In genomic region chr13:30696278-30697176, GRCh38 we compare ENCODE assay signal across 11 cellular contexts. TPM values are rescaled to one million over a fixed set of nuclear protein-coding genes. Genes with fewer than 3 reads are reported as not detected.
DNase-seq lines count a peak whose midpoint lies in the region; ATAC-seq and TF ChIP-seq lines count a peak whose summit lies in the region.
"Had no signal": no experiment of that assay in that cellular context is flagged by ENCODE, and none has a peak within 500 bp of the region (broad histone marks: within the 10 kb centered on the region; RNA-seq: fewer than 3 reads in every experiment).

No MANE protein-coding gene starts in this region.

- H3K27ac Mint-ChIP-seq in activated T-helper 2 cell treated with anti-CD3 and anti-CD28 coated beads, Interferon-gamma antibody, Interleukin-2, Interleukin-4, amounts not matched to agents 10 μg/mL and 5 μg/mL and 100 μg/mL, durations not matched to agents 14 hours and 24 hours and 36 hours = peak overlapping the region; percentile 8

- no peaks in the 10 kb centered on the region for H3K36me3 Mint-ChIP-seq in activated T-helper 2 cell treated with anti-CD3 and anti-CD28 coated beads, Interferon-gamma antibody, Interleukin-2, Interleukin-4, amounts not matched to agents 10 μg/mL and 5 μg/mL and 100 μg/mL, durations not matched to agents 14 hours and 24 hours and 36 hours (ENCODE audit: low read depth)

- DNase-seq in activated T-helper 2 cell treated with anti-CD3 and anti-CD28 coated beads, Interferon-gamma antibody, Interleukin-2, Interleukin-4, amounts not matched to agents 10 μg/mL and 5 μg/mL and 100 μg/mL, durations not matched to agents 14 hours and 24 hours and 36 hours (ENCODE audit: low spot score) = no peak
- DNase-seq in lower lobe of right lung (peak; percentile 71), cerebellar nuclear complex (lab: John Stamatoyannopoulos, UW) (no peak), iPS-NIHi11 (ENCODE audit: low spot score) (no peak), 8988T (no peak)
- DNase-seq: NCI-H146 had no signal

- no peaks in the 10 kb centered on the region for H3K9me3 Mint-ChIP-seq in activated T-helper 2 cell treated with anti-CD3 and anti-CD28 coated beads, Interferon-gamma antibody, Interleukin-2, Interleukin-4, amounts not matched to agents 10 μg/mL and 5 μg/mL and 100 μg/mL, durations not matched to agents 14 hours and 24 hours and 36 hours

- H3K4me3 ChIP-seq in BLaER1 treated with 17β-estradiol and CSF1 and Interleukin-3, amounts not matched to agents 10 nM and 100 nM = peak overlapping the region in 7 of 10 experiments; percentile 0 to 55 (median 29); a peak in 10 of 20 replicates
- H3K4me3 ChIP-seq in lower lobe of right lung = no peak overlapping the region

- H3K4me1 Mint-ChIP-seq in activated T-helper 2 cell treated with anti-CD3 and anti-CD28 coated beads, Interferon-gamma antibody, Interleukin-2, Interleukin-4, amounts not matched to agents 10 μg/mL and 5 μg/mL and 100 μg/mL, durations not matched to agents 14 hours and 24 hours and 36 hours (ENCODE audit: low read depth) = peaks cover 25% of the 10 kb centered on the region

- ATAC-seq in HG03571 (IDR thresholded peaks at IDR 0.05; ENCODE audit: unreplicated experiment) (peak; percentile 62), lower lobe of right lung (peak; percentile 76 to 87), GM19328 (IDR thresholded peaks at IDR 0.05; ENCODE audit: unreplicated experiment) (no peak)

- H3K4me2 ChIP-seq in BLaER1 treated with 17β-estradiol and CSF1 and Interleukin-3, amounts not matched to agents 10 nM and 100 nM = peak overlapping the region; percentile 67 to 92 (median 79)

- H3K27me3 ChIP-seq in BLaER1 treated with 17β-estradiol and CSF1 and Interleukin-3, amounts not matched to agents 10 nM and 100 nM = no peaks in the 10 kb centered on the region
- no peaks in the 10 kb centered on the region for H3K27me3 ChIP-seq in lower lobe of right lung (ENCODE audit: low read depth)
- H3K27me3 ChIP-seq: ascending aorta had no signal

- H3K9ac ChIP-seq in BLaER1 treated with 17β-estradiol and CSF1 and Interleukin-3, amounts not matched to agents 10 nM and 100 nM = peak overlapping the region in 10 of 11 experiments; percentile 9 to 69 (median 52); a peak in 15 of 22 replicates

- no peaks in the 10 kb centered on the region for H3K36me3 ChIP-seq in BLaER1 treated with 17β-estradiol and CSF1 and Interleukin-3, amounts not matched to agents 10 nM and 100 nM
- no peaks in the 10 kb centered on the region for H3K36me3 ChIP-seq in lower lobe of right lung
- H3K36me3 ChIP-seq: ascending aorta had no signal

- no peaks in the 10 kb centered on the region for H3K9me3 ChIP-seq in BLaER1 treated with 17β-estradiol and CSF1 and Interleukin-3, amounts not matched to agents 10 nM and 100 nM (replicated peaks in 1 of 11)
- no peaks in the 10 kb centered on the region for H3K9me3 ChIP-seq in lower lobe of right lung
- H3K9me3 ChIP-seq: ascending aorta had no signal

- TF ChIP-seq CTCF in lower lobe of right lung (IDR thresholded peaks at IDR 0.05) = no peak

- H3K4me1 ChIP-seq in BLaER1 treated with 17β-estradiol and CSF1 and Interleukin-3, amounts not matched to agents 10 nM and 100 nM = peaks cover 18 to 99% (median 74%) of the 10 kb centered on the region in 10 experiments
- H3K4me1 ChIP-seq in lower lobe of right lung = peaks cover 33% of the 10 kb centered on the region

- peak overlapping the region in 10 of 11 experiments; percentile 48 to 85 (median 74); a peak in 20 of 22 replicates for H3K27ac ChIP-seq in BLaER1 treated with 17β-estradiol and CSF1 and Interleukin-3, amounts not matched to agents 10 nM and 100 nM
- H3K27ac ChIP-seq in lower lobe of right lung = peak overlapping the region; percentile 12

- H4K20me1 ChIP-seq in BLaER1 treated with 17β-estradiol and CSF1 and Interleukin-3, amounts not matched to agents 10 nM and 100 nM = no peaks in the 10 kb centered on the region

- H3K27me3 Mint-ChIP-seq in activated T-helper 2 cell treated with anti-CD3 and anti-CD28 coated beads, Interferon-gamma antibody, Interleukin-2, Interleukin-4, amounts not matched to agents 10 μg/mL and 5 μg/mL and 100 μg/mL, durations not matched to agents 14 hours and 24 hours and 36 hours (ENCODE audit: low read depth) = peaks cover 43% of the 10 kb centered on the region

- peak overlapping the region; percentile 30 for H3K4me3 Mint-ChIP-seq in activated T-helper 2 cell treated with anti-CD3 and anti-CD28 coated beads, Interferon-gamma antibody, Interleukin-2, Interleukin-4, amounts not matched to agents 10 μg/mL and 5 μg/mL and 100 μg/mL, durations not matched to agents 14 hours and 24 hours and 36 hours (ENCODE audit: low read depth)

- intact Hi-C loops in activated T-helper 2 cell treated with anti-CD3 and anti-CD28 coated beads, Interferon-gamma antibody, Interleukin-2, Interleukin-4, amounts not matched to agents 10 μg/mL and 5 μg/mL and 100 μg/mL, durations not matched to agents 14 hours and 24 hours and 36 hours (cut with micrococcal nuclease) = no loop called here
- intact Hi-C loops in lower lobe of right lung (cut with DNase I) = no loop called here

RNA-seq across cellular contexts. Expression of gene ALOX5AP, which starts 38.8 kb away (rescaled TPM):
- 40.9 and 43.9 TPM in 2 replicates for total RNA-seq in activated T-helper 2 cell treated with anti-CD3 and anti-CD28 coated beads, Interferon-gamma antibody, Interleukin-2, Interleukin-4, amounts not matched to agents 10 μg/mL and 5 μg/mL and 100 μg/mL, durations not matched to agents 14 hours and 24 hours and 36 hours
- 311 TPM for total RNA-seq in lower lobe of right lung
- total RNA-seq: osteocyte had no signal
